In genomic region chr12:1832801-1833595, GRCh38 we compare ENCODE assay signal across 21 cellular contexts. TPM values are rescaled to one million over a fixed set of nuclear protein-coding genes. Genes with fewer than 3 reads are reported as not detected.
"Had no signal": no experiment of that assay in that cellular context is flagged by ENCODE, and none has a peak within 500 bp of the region (broad histone marks: within the 10 kb centered on the region; RNA-seq: fewer than 3 reads in every experiment).

No MANE protein-coding gene starts in this region.

- H3K4me1 Mint-ChIP-seq: activated naive CD8-positive, alpha-beta T cell treated with anti-CD3 and anti-CD28 coated beads for 36 hours; immature natural killer cell had no signal

- DNase-seq: activated CD4-positive, alpha-beta T cell treated with anti-CD3 and anti-CD28 coated beads, Interleukin-2, amount 50 U/mL, for 1 hour; activated CD8-positive, alpha-beta memory T cell treated with anti-CD3 and anti-CD28 coated beads for 24 hours; activated gamma-delta T cell treated with Interleukin-2 at 50 U/mL for 16 hours; activated naive CD8-positive, alpha-beta T cell treated with anti-CD3 and anti-CD28 coated beads for 36 hours; dermis blood vessel endothelial cell; erythroblast; gastrocnemius medialis; immature natural killer cell; left cardiac atrium; naive thymus-derived CD4-positive, alpha-beta T cell; small intestine; stimulated activated CD4-positive, alpha-beta T cell treated with anti-CD3 and anti-CD28 coated beads, Interleukin-4, amount 100 ng/mL, for 4 hours; stimulated activated CD8-positive, alpha-beta memory T cell treated with anti-CD3 and anti-CD28 coated beads, Interleukin-4, amount 100 ng/mL, for 48 hours; stimulated activated naive CD4-positive, alpha-beta T cell treated with Interleukin-2 at 50 U/mL for 16 hours; trophoblast cell had no signal

- H3K27ac ChIP-seq: breast epithelium, gastrocnemius medialis, heart left ventricle, neutrophil, right atrium auricular region had no signal

- FAIRE-seq: small intestine had no signal

- H3K27ac Mint-ChIP-seq: activated naive CD8-positive, alpha-beta T cell treated with anti-CD3 and anti-CD28 coated beads for 36 hours; immature natural killer cell; naive thymus-derived CD4-positive, alpha-beta T cell; T-helper 2 cell treated with Interferon-gamma antibody and Interleukin-4, amounts not matched to agents 5 μg/mL and 100 μg/mL, for 36 hours had no signal

- ATAC-seq: gastrocnemius medialis; heart left ventricle; left cardiac atrium; naive thymus-derived CD4-positive, alpha-beta T cell had no signal

- H3K9me3 Mint-ChIP-seq: activated naive CD8-positive, alpha-beta T cell treated with anti-CD3 and anti-CD28 coated beads for 36 hours; immature natural killer cell; naive thymus-derived CD4-positive, alpha-beta T cell; T-helper 2 cell treated with Interferon-gamma antibody and Interleukin-4, amounts not matched to agents 5 μg/mL and 100 μg/mL, for 36 hours had no signal

- H3K27me3 ChIP-seq: right atrium auricular region had no signal

- H3K4me3 Mint-ChIP-seq: activated naive CD8-positive, alpha-beta T cell treated with anti-CD3 and anti-CD28 coated beads for 36 hours; immature natural killer cell; naive thymus-derived CD4-positive, alpha-beta T cell; T-helper 2 cell treated with Interferon-gamma antibody and Interleukin-4, amounts not matched to agents 5 μg/mL and 100 μg/mL, for 36 hours had no signal

- H3K36me3 Mint-ChIP-seq: activated naive CD8-positive, alpha-beta T cell treated with anti-CD3 and anti-CD28 coated beads for 36 hours; immature natural killer cell; naive thymus-derived CD4-positive, alpha-beta T cell had no signal

- H3K4me3 ChIP-seq: breast epithelium, gastrocnemius medialis, heart left ventricle, right atrium auricular region had no signal

RNA-seq across cellular contexts. Expression of gene LRTM2, which starts 12.6 kb away (rescaled TPM):
- total RNA-seq: activated naive CD8-positive, alpha-beta T cell treated with anti-CD3 and anti-CD28 coated beads for 36 hours; breast epithelium; dermis blood vessel endothelial cell; gastrocnemius medialis; heart left ventricle; left cardiac atrium; lung microvascular endothelial cell; right atrium auricular region had no signal
- polyA plus RNA-seq: heart left ventricle; immature natural killer cell; naive thymus-derived CD4-positive, alpha-beta T cell had no signal
